ENCODE assay signal across 14 cellular contexts in the genomic region with DNA sequence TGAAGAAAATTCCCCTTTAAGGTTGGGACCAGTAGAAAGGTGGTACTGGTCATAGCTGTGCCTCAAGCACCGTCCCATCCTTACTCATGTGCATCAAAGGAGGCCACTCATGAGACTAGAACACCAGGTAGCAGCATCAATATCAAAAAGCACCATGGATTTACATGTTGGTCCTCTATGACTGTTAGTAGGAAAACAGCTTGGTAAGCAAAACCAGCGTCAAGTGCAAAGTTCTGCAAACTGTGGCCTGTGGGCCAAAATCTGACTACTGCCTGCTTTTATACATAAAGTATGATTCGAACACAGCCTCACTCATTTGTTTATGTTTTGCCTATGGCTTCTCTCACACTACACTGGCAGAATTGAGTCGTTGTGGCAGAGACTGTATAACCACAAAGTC.
"Had no signal": no experiment of that assay in that cellular context is flagged by ENCODE, and none has a peak within 500 bp of the region (broad histone marks: within the 10 kb centered on the region; RNA-seq: fewer than 3 reads in every experiment).

No MANE protein-coding gene starts in this region.

- H3K4me1 Mint-ChIP-seq: activated T-helper 17 cell treated with anti-CD3 and anti-CD28 coated beads, Interleukin-2, amount 50 U/mL, for 72 hours; natural killer cell had no signal

- H3K27ac Mint-ChIP-seq: activated T-helper 17 cell treated with anti-CD3 and anti-CD28 coated beads, Interleukin-2, amount 50 U/mL, for 72 hours; natural killer cell had no signal

- H3K27me3 Mint-ChIP-seq: activated T-helper 17 cell treated with anti-CD3 and anti-CD28 coated beads, Interleukin-2, amount 50 U/mL, for 72 hours had no signal

- H3K4me1 ChIP-seq: breast epithelium had no signal

- H3K27ac ChIP-seq: breast epithelium, right lobe of liver, thoracic aorta had no signal

- H3K4me3 Mint-ChIP-seq: activated T-helper 17 cell treated with anti-CD3 and anti-CD28 coated beads, Interleukin-2, amount 50 U/mL, for 72 hours; natural killer cell had no signal

- H3K36me3 ChIP-seq: breast epithelium, right lobe of liver, thoracic aorta had no signal

- H3K9me3 ChIP-seq: breast epithelium, right lobe of liver, thoracic aorta had no signal

- H3K4me3 ChIP-seq: breast epithelium, dorsolateral prefrontal cortex, right lobe of liver, thoracic aorta had no signal

- DNase-seq: activated CD4-positive, alpha-beta T cell treated with anti-CD3 and anti-CD28 coated beads, Interleukin-2, amount 50 U/mL, for 48 hours; activated CD4-positive, CD25-positive, alpha-beta regulatory T cell treated with anti-CD3 and anti-CD28 coated beads, Interleukin-2, amount 50 U/mL, for 72 hours; activated naive CD4-positive, alpha-beta T cell treated with Interleukin-2 at 50 U/mL for 16 hours; aorta; natural killer cell; stimulated activated CD4-positive, alpha-beta T cell treated with anti-CD3 and anti-CD28 coated beads, Interleukin-1b, Interleukin-23, amount 100 ng/mL, for 48 hours; T-helper 1 cell; T1000 had no signal

- H3K27me3 ChIP-seq: breast epithelium, dorsolateral prefrontal cortex, right lobe of liver had no signal

- ATAC-seq: activated T-helper 17 cell treated with anti-CD3 and anti-CD28 coated beads, Interleukin-2, amount 50 U/mL, for 72 hours; esophagus mucosa; natural killer cell had no signal
